Comparison of ENCODE assay signal across 14 cellular contexts in genomic region chr11:96943970-96944369, GRCh38.
"Had no signal": no experiment of that assay in that cellular context is flagged by ENCODE, and none has a peak within 500 bp of the region (broad histone marks: within the 10 kb centered on the region; RNA-seq: fewer than 3 reads in every experiment).

No MANE protein-coding gene starts in this region.

- DNase-seq: activated CD4-positive, alpha-beta T cell treated with anti-CD3 and anti-CD28 coated beads, Interleukin-2, amount 50 U/mL, for 1 hour; activated naive CD4-positive, alpha-beta T cell; activated naive CD8-positive, alpha-beta T cell treated with anti-CD3 and anti-CD28 coated beads, Interleukin-2, amount 10 ng/mL, durations not matched to agents 7 days and 5 days; activated T-cell treated with anti-CD3 and anti-CD28 coated beads for 4 hours; central memory CD4-positive, alpha-beta T cell; foreskin melanocyte; immature natural killer cell; ovary; stimulated activated CD4-positive, alpha-beta T cell treated with anti-CD3 and anti-CD28 coated beads, Interleukin-12 subunit alpha, Interleukin-12 subunit beta, amount 100 ng/mL, for 4 hours; stimulated activated CD4-positive, alpha-beta T cell treated with anti-CD3 and anti-CD28 coated beads, Interleukin-2, amount 100 ng/mL, for 24 hours; uterus had no signal

- H3K9me3 ChIP-seq: ovary, uterus had no signal

- H3K27me3 ChIP-seq: uterus had no signal

- H3K4me1 ChIP-seq: uterus had no signal

- H3K36me3 ChIP-seq: ovary, uterus had no signal

- H3K4me3 Mint-ChIP-seq: activated naive CD8-positive, alpha-beta T cell treated with anti-CD3 and anti-CD28 coated beads, Interleukin-2, amount 10 ng/mL, durations not matched to agents 7 days and 5 days; brain; immature natural killer cell had no signal

- H3K27ac ChIP-seq: coronary artery, ovary, uterus had no signal

- H3K27me3 Mint-ChIP-seq: activated naive CD8-positive, alpha-beta T cell treated with anti-CD3 and anti-CD28 coated beads, Interleukin-2, amount 10 ng/mL, durations not matched to agents 7 days and 5 days; brain had no signal

- H3K36me3 Mint-ChIP-seq: activated naive CD8-positive, alpha-beta T cell treated with anti-CD3 and anti-CD28 coated beads, Interleukin-2, amount 10 ng/mL, durations not matched to agents 7 days and 5 days; brain; immature natural killer cell had no signal

- H3K27ac Mint-ChIP-seq: activated naive CD8-positive, alpha-beta T cell treated with anti-CD3 and anti-CD28 coated beads, Interleukin-2, amount 10 ng/mL, durations not matched to agents 7 days and 5 days; brain had no signal

- H3K4me3 ChIP-seq: coronary artery, lung, ovary, uterus had no signal

- H3K9me3 Mint-ChIP-seq: activated naive CD8-positive, alpha-beta T cell treated with anti-CD3 and anti-CD28 coated beads, Interleukin-2, amount 10 ng/mL, durations not matched to agents 7 days and 5 days; brain had no signal

- H3K4me1 Mint-ChIP-seq: activated naive CD8-positive, alpha-beta T cell treated with anti-CD3 and anti-CD28 coated beads, Interleukin-2, amount 10 ng/mL, durations not matched to agents 7 days and 5 days; brain; immature natural killer cell had no signal
